ENCODE assay signal across 8 cellular contexts in the genomic region with DNA sequence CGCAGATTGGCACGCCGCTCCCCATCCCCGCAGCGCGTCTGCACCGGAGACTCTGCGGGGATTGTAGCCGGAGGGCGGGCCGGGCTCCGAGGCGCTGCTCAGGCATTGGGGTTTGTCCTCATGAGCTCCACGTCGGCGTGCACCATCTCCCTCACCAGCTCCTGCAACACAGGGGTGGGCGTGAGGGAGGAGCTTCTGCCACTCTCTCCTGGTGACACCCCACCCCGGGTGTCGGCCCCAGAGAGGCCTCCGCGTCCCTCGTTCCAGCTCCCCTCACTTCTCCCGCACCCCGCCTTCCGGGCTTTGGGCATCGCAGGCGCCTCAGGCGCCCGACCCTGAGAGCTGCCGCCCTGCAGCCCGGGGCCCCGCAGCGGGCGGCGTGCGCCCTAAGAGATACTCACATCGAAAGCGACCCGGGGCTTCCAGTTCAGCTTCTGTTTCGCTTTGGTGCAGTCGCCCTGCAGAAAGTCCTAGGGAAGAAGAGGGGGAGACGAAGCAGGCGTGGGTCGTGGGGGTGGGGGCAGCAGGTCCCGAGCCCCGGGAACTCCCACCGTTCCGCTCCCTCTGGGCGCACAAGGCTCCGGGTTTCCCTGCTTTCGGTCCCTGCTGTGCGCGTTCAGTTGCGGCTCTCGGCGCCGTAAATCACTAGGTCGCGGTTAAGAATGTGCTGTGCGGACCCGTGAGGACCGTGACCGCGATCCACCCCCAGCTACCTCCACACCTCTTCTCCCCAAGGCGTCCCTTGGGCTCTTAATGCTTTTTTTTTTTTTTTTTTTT. TPM values are rescaled to one million over a fixed set of nuclear protein-coding genes. Genes with fewer than 3 reads are reported as not detected.
DNase-seq lines count a peak whose midpoint lies in the region; ATAC-seq lines count a peak whose summit lies in the region.

No MANE protein-coding gene starts in this region.

- POLR2A ChIA-PET in activated naive CD8-positive, alpha-beta T cell treated with anti-CD3 and anti-CD28 coated beads, Interleukin-2, amount 10 ng/mL, durations not matched to agents 7 days and 5 days (lab: Charles Lee) = interaction anchor here (0.6 kb wide), 1 partner anchor 16 kb away, joined by 3 read pairs; no protein-coding TSS in a partner anchor

- H3K9me3 Mint-ChIP-seq in activated naive CD8-positive, alpha-beta T cell treated with anti-CD3 and anti-CD28 coated beads, Interleukin-2, amount 10 ng/mL, durations not matched to agents 7 days and 5 days = no peaks in the 10 kb centered on the region
- H3K9me3 Mint-ChIP-seq in stimulated activated naive B cell treated with anti-CD40 and anti-IgM and Interleukin-4, amounts not matched to agents 10 μg/mL and 1 μg/mL and 100 μg/mL, for 72 hours = no peaks in the 10 kb centered on the region

- H3K36me3 ChIP-seq in iPS-18a (ENCODE audit: control insufficient read depth, low read depth, low read length) = no peaks in the 10 kb centered on the region

- DNase-seq in activated naive CD8-positive, alpha-beta T cell treated with anti-CD3 and anti-CD28 coated beads, Interleukin-2, amount 10 ng/mL, durations not matched to agents 7 days and 5 days = no peak
- DNase-seq in stimulated activated naive B cell treated with anti-CD40 and anti-IgM and Interleukin-4, amounts not matched to agents 10 μg/mL and 1 μg/mL and 100 μg/mL, for 72 hours = no peak
- no peak for DNase-seq in globus pallidus (ENCODE audit: low spot score)
- DNase-seq in DMS 273 (lab: John Stamatoyannopoulos, UW; ENCODE audit: unreplicated experiment) = no peak

- H3K4me3 Mint-ChIP-seq in activated naive CD8-positive, alpha-beta T cell treated with anti-CD3 and anti-CD28 coated beads, Interleukin-2, amount 10 ng/mL, durations not matched to agents 7 days and 5 days = peak overlapping the region; percentile 50
- H3K4me3 Mint-ChIP-seq in stimulated activated naive B cell treated with anti-CD40 and anti-IgM and Interleukin-4, amounts not matched to agents 10 μg/mL and 1 μg/mL and 100 μg/mL, for 72 hours = peak overlapping the region; percentile 79 to 81

- peak overlapping the region; percentile 30 for H3K4me3 ChIP-seq in iPS-18a (ENCODE audit: low read length)

- no peak overlapping the region for H3K27ac ChIP-seq in iPS-18a (ENCODE audit: low read length)

- H3K27me3 Mint-ChIP-seq in activated naive CD8-positive, alpha-beta T cell treated with anti-CD3 and anti-CD28 coated beads, Interleukin-2, amount 10 ng/mL, durations not matched to agents 7 days and 5 days = peaks cover 74% of the 10 kb centered on the region
- H3K27me3 Mint-ChIP-seq in stimulated activated naive B cell treated with anti-CD40 and anti-IgM and Interleukin-4, amounts not matched to agents 10 μg/mL and 1 μg/mL and 100 μg/mL, for 72 hours = peaks cover 41 to 72% of the 10 kb centered on the region in 2 donors

- peaks cover 3% of the 10 kb centered on the region for H3K36me3 Mint-ChIP-seq in activated naive CD8-positive, alpha-beta T cell treated with anti-CD3 and anti-CD28 coated beads, Interleukin-2, amount 10 ng/mL, durations not matched to agents 7 days and 5 days
- peaks cover 12 to 17% of the 10 kb centered on the region in 2 donors for H3K36me3 Mint-ChIP-seq in stimulated activated naive B cell treated with anti-CD40 and anti-IgM and Interleukin-4, amounts not matched to agents 10 μg/mL and 1 μg/mL and 100 μg/mL, for 72 hours

- H3K4me1 Mint-ChIP-seq in activated naive CD8-positive, alpha-beta T cell treated with anti-CD3 and anti-CD28 coated beads, Interleukin-2, amount 10 ng/mL, durations not matched to agents 7 days and 5 days = peaks cover 5% of the 10 kb centered on the region
- H3K4me1 Mint-ChIP-seq in stimulated activated naive B cell treated with anti-CD40 and anti-IgM and Interleukin-4, amounts not matched to agents 10 μg/mL and 1 μg/mL and 100 μg/mL, for 72 hours = peaks cover 9 to 26% of the 10 kb centered on the region in 2 donors

- no peak overlapping the region for H3K9ac ChIP-seq in iPS-18a (ENCODE audit: low read length)

- ATAC-seq in GM21717 (IDR thresholded peaks at IDR 0.05; ENCODE audit: unreplicated experiment) (peak; percentile 64), HG02884 (IDR thresholded peaks at IDR 0.05; ENCODE audit: unreplicated experiment) (no peak), HG03097 (IDR thresholded peaks at IDR 0.05; ENCODE audit: low FRiP score, unreplicated experiment) (no peak)
- ATAC-seq in activated naive CD8-positive, alpha-beta T cell treated with anti-CD3 and anti-CD28 coated beads, Interleukin-2, amount 10 ng/mL, durations not matched to agents 7 days and 5 days (ENCODE audit: low read depth) = no peak
- ATAC-seq in stimulated activated naive B cell treated with anti-CD40 and anti-IgM and Interleukin-4, amounts not matched to agents 10 μg/mL and 1 μg/mL and 100 μg/mL, for 72 hours (replicated peaks) = peak; percentile 67 to 76

- H3K4me1 ChIP-seq in iPS-18a (ENCODE audit: control insufficient read depth, low read depth, low read length) = peaks cover 4% of the 10 kb centered on the region

- H3K9me3 ChIP-seq in iPS-18a (ENCODE audit: control insufficient read depth, low read depth, low read length) = no peaks in the 10 kb centered on the region

- peaks cover 100% of the 10 kb centered on the region for H3K27me3 ChIP-seq in iPS-18a (ENCODE audit: control insufficient read depth, insufficient read depth, low read length)

- no peak overlapping the region for H3K27ac Mint-ChIP-seq in activated naive CD8-positive, alpha-beta T cell treated with anti-CD3 and anti-CD28 coated beads, Interleukin-2, amount 10 ng/mL, durations not matched to agents 7 days and 5 days
- no peak overlapping the region for H3K27ac Mint-ChIP-seq in stimulated activated naive B cell treated with anti-CD40 and anti-IgM and Interleukin-4, amounts not matched to agents 10 μg/mL and 1 μg/mL and 100 μg/mL, for 72 hours

RNA-seq across cellular contexts. Expression of a gene that starts 14.5 kb away (rescaled TPM):
- total RNA-seq in activated naive CD8-positive, alpha-beta T cell treated with anti-CD3 and anti-CD28 coated beads, Interleukin-2, amount 10 ng/mL, durations not matched to agents 7 days and 5 days = not detected

Comparison
In these comparisons a context has a peak if more than half of its experiments do, and no peak if none do; other contexts are left out.
1. ATAC-seq: peak in GM21717 (single experiment) and stimulated activated naive B cell treated with anti-CD40 and anti-IgM and Interleukin-4, amounts not matched to agents 10 μg/mL and 1 μg/mL and 100 μg/mL, for 72 hours (2 of 2); none in activated naive CD8-positive, alpha-beta T cell treated with anti-CD3 and anti-CD28 coated beads, Interleukin-2, amount 10 ng/mL, durations not matched to agents 7 days and 5 days (single experiment), HG02884 (single experiment) and HG03097 (single experiment).